In the genomic region with DNA sequence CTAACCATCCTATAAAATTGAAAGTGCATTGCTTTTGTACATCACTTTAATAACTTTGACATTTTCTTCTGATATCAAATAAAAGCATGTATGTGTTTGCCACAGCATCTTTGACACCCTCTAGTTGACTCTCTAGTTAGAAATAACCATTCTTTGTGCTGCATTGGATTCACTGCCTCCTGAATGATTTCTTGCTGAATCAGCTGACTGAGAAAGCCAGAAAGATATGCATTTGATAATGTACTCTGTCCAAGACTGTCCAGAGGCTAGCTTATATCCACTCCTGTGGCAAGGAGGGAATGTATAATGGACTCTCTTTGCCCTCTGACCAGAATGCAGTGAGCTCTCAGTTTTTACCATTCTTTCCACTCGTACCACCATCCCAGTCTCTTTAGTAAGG, we compare ENCODE assay signal across 19 cellular contexts. TPM values are rescaled to one million over a fixed set of nuclear protein-coding genes. Genes with fewer than 3 reads are reported as not detected.
DNase-seq lines count a peak whose midpoint lies in the region; ATAC-seq, FAIRE-seq and TF ChIP-seq lines count a peak whose summit lies in the region.
"Had no signal": no experiment of that assay in that cellular context is flagged by ENCODE, and none has a peak within 500 bp of the region (broad histone marks: within the 10 kb centered on the region; RNA-seq: fewer than 3 reads in every experiment).

No MANE protein-coding gene starts in this region.

- H3K27me3 ChIP-seq in HepG2 (ENCODE audit: control insufficient read depth in 1 of 2, insufficient read depth in 2 of 2, low read length in 2 of 2), result no peaks in the 10 kb centered on the region; a peak in 1 of 5 replicates
- no peaks in the 10 kb centered on the region for H3K27me3 ChIP-seq in right lobe of liver
- H3K27me3 ChIP-seq in CD8-positive, alpha-beta T cell (ENCODE audit: insufficient read depth, low read length), result no peaks in the 10 kb centered on the region
- H3K27me3 ChIP-seq: BLaER1 had no signal

- TF ChIP-seq POLR2A in HepG2 (IDR thresholded peaks at IDR 0.05; ENCODE audit: insufficient read depth in 1 of 2, low read depth in 2 of 2, low read length in 2 of 2), result no peak
- no peak for TF ChIP-seq POLR2A in right lobe of liver (IDR thresholded peaks at IDR 0.05)

- H2AFZ ChIP-seq in HepG2 (ENCODE audit: low read length), result no peak overlapping the region
- H2AFZ ChIP-seq: PC-9 had no signal

- H3K36me3 ChIP-seq in HepG2 (replicated peaks in 1 of 2; ENCODE audit: control insufficient read depth in 1 of 2, insufficient read depth in 2 of 2, low read length in 2 of 2) (peaks cover 9 to 54% of the 10 kb centered on the region in 2 experiments), right lobe of liver (peaks cover 0 to 38% (median 7%) of the 10 kb centered on the region in 4 donors)
- peaks cover 19% of the 10 kb centered on the region for H3K36me3 ChIP-seq in CD8-positive, alpha-beta T cell (ENCODE audit: insufficient read depth, low read length)

- in situ Hi-C loops in HepG2 (cut with HindIII; ENCODE audit: extremely low pct_ligation_motif_present, low pct_unique_long_range_greater_than_20kb), result no loop called here

- POLR2A ChIA-PET in HepG2 (lab: Yijun Ruan, JAX), result no interaction called here
- POLR2A ChIA-PET in CD8-positive, alpha-beta T cell (lab: Charles Lee), result no interaction called here

- no peak overlapping the region for H3K4me3 Mint-ChIP-seq in CD8-positive, alpha-beta T cell

- ATAC-seq in HepG2 (no peak), right lobe of liver (no peak), HG03378 (IDR thresholded peaks at IDR 0.05; ENCODE audit: unreplicated experiment) (no peak)
- ATAC-seq in CD8-positive, alpha-beta T cell, result no peak

- H3K4me2 ChIP-seq in HepG2 (ENCODE audit: low read depth, low read length), result no peak overlapping the region
- H3K4me2 ChIP-seq: BLaER1, KMS-11, PC-9 had no signal

- TF ChIP-seq CTCF in HepG2 (CRISPR knock-in tag; IDR thresholded peaks at IDR 0.05) (no peak), right lobe of liver (IDR thresholded peaks at IDR 0.05) (no peak), fibroblast of the aortic adventitia (IDR thresholded peaks at IDR 0.05; ENCODE audit: insufficient read depth, low read length) (no peak)
- TF ChIP-seq CTCF in CD8-positive, alpha-beta T cell (IDR thresholded peaks at IDR 0.05), result no peak

- DNase-seq in HepG2 (ENCODE audit: low spot score) (no peak), right lobe of liver (no peak), amniotic epithelial cell (ENCODE audit: low read depth) (peak; percentile 25), fibroblast of the aortic adventitia (ENCODE audit: low read depth) (peak; percentile 12), putamen (ENCODE audit: low spot score) (no peak)
- no peak for DNase-seq in CD8-positive, alpha-beta T cell
- DNase-seq: CD8-positive, alpha-beta memory T cell; NCI-H1436; NCI-H1930; NCI-H226; NCI-H524 treated with DMSO at 0.1 percent for 48 hours; PC-9; SIG-M5 had no signal

- peaks cover 69% of the 10 kb centered on the region for H3K79me2 ChIP-seq in HepG2 (ENCODE audit: insufficient read depth, low read length)

- WGBS in HepG2 (ENCODE audit: low lambda C conversion rate), result 100% methylated on average over 1 of the region's 1 CpG
- 82% methylated on average over 1 of the region's 1 CpG for WGBS in right lobe of liver (ENCODE audit: insufficient coverage, low coverage, low lambda C conversion rate, missing lambda C conversion rate)

- CTCF ChIA-PET in HepG2 (lab: Yijun Ruan, JAX; ENCODE audit: low intra/inter-chr PET ratio, low total read pairs), result no interaction called here
- CTCF ChIA-PET in CD8-positive, alpha-beta T cell (lab: Charles Lee), result no interaction called here

- H3K27me3 Mint-ChIP-seq in CD8-positive, alpha-beta T cell (ENCODE audit: low read depth), result no peaks in the 10 kb centered on the region
- H3K27me3 Mint-ChIP-seq: CD8-positive, alpha-beta memory T cell had no signal

- H3K4me1 Mint-ChIP-seq in CD8-positive, alpha-beta T cell (ENCODE audit: low read depth), result peaks cover 40% of the 10 kb centered on the region

- TF ChIP-seq EP300 in HepG2 (IDR thresholded peaks at IDR 0.05; ENCODE audit: low read depth in 2 of 2, low read length in 2 of 2), result no peak
- TF ChIP-seq EP300 in HepG2 (CRISPR knock-in tag; IDR thresholded peaks at IDR 0.05; ENCODE audit: borderline replicate concordance), result no peak

- no peak for FAIRE-seq in HepG2 (lab: Jason Lieb, UNC)
- FAIRE-seq: GM12892, GM18507, H1 had no signal

- no peak overlapping the region for H3K27ac Mint-ChIP-seq in CD8-positive, alpha-beta T cell
- H3K27ac Mint-ChIP-seq: CD8-positive, alpha-beta memory T cell had no signal

- H3K4me3 ChIP-seq in HepG2 (replicated peaks in 1 of 3; ENCODE audit: insufficient read depth in 1 of 3, low read depth in 2 of 3, low read length in 3 of 3), result no peak overlapping the region
- H3K4me3 ChIP-seq in right lobe of liver, result no peak overlapping the region
- no peak overlapping the region for H3K4me3 ChIP-seq in fibroblast of the aortic adventitia (ENCODE audit: low read depth, low read length)
- H3K4me3 ChIP-seq in CD8-positive, alpha-beta T cell (ENCODE audit: low read depth, low read length), result no peak overlapping the region
- H3K4me3 ChIP-seq: BLaER1, PC-9 had no signal

- H3K36me3 Mint-ChIP-seq in CD8-positive, alpha-beta T cell, result peaks cover 46% of the 10 kb centered on the region

- TF ChIP-seq RAD21 in HepG2 (CRISPR knock-in tag; IDR thresholded peaks at IDR 0.05), result no peak

- H3K27ac ChIP-seq in HepG2 (ENCODE audit: extremely low read length, insufficient read depth, low read length) (no peak overlapping the region), right lobe of liver (no peak overlapping the region)
- H3K27ac ChIP-seq in CD8-positive, alpha-beta T cell (ENCODE audit: low read depth, low read length), result no peak overlapping the region
- H3K27ac ChIP-seq: BLaER1, KMS-11, PC-9 had no signal

- H4K20me1 ChIP-seq in HepG2 (ENCODE audit: insufficient read depth, low read length), result peaks cover 27% of the 10 kb centered on the region

- no peaks in the 10 kb centered on the region for H3K9me3 ChIP-seq in HepG2 (ENCODE audit: low read length)
- H3K9me3 ChIP-seq in right lobe of liver, result no peaks in the 10 kb centered on the region
- no peaks in the 10 kb centered on the region for H3K9me3 ChIP-seq in CD8-positive, alpha-beta T cell (ENCODE audit: low read length)

- H3K4me1 ChIP-seq in HepG2 (ENCODE audit: insufficient read depth, low read length) (peaks cover 23% of the 10 kb centered on the region), right lobe of liver (peaks cover 0 to 6% (median 2%) of the 10 kb centered on the region in 4 donors)
- peaks cover 21% of the 10 kb centered on the region for H3K4me1 ChIP-seq in CD8-positive, alpha-beta T cell (ENCODE audit: insufficient read depth, low read length)

- no TSS peak for BruUV-seq in HepG2 (replicated peaks; lab: Mats Ljungman, UMichigan)

- H3K9ac ChIP-seq in HepG2 (ENCODE audit: insufficient read depth, low read depth, low read length), result no peak overlapping the region
- H3K9ac ChIP-seq: BLaER1, KMS-11 had no signal

- intact Hi-C loops in HepG2 (cut with micrococcal nuclease; ENCODE audit: unreplicated experiment) (no loop called here), right lobe of liver (cut with DNase I) (no loop called here)
- intact Hi-C loops in CD8-positive, alpha-beta T cell (cut with DNase I, micrococcal nuclease), result no loop called here

- H3K9me3 Mint-ChIP-seq in CD8-positive, alpha-beta T cell, result no peaks in the 10 kb centered on the region
- H3K9me3 Mint-ChIP-seq: CD8-positive, alpha-beta memory T cell had no signal

TF ChIP-seq in HepG2, 621 proteins besides CTCF, POLR2A, EP300 and RAD21 (continues in another document):
- TF ChIP-seq MED13 (CRISPR knock-in tag; IDR thresholded peaks at IDR 0.05), result no peak
- TF ChIP-seq, protein P1, sequence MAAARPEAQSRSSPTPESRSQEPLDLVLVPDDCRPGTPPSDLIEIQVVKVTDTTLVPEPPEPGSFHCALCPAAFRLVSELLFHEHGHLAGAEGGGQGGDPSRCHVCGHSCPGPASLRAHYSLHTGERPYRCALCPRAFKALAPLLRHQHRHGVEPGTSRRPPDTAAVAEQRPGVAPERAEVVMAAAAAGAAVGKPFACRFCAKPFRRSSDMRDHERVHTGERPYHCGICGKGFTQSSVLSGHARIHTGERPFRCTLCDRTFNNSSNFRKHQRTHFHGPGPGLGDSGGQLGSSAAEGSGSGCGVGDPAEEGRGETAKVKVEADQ (CRISPR knock-in tag; IDR thresholded peaks at IDR 0.05; ENCODE audit: borderline replicate concordance), result no peak

RNA-seq across cellular contexts. Expression of a gene that starts 6.2 kb away (rescaled TPM):
- 161 and 241 TPM in 2 replicates for total RNA-seq in HepG2 (2016; rRNA removed; fragmentation: Illumina TruSeq; extraction: Trizol)
- total RNA-seq in HepG2 (2016; cell fraction: cytosol; rRNA removed; fragmentation: Illumina TruSeq; extraction: Trizol; ENCODE audit: low read depth), result 38.6 and 40.4 TPM in 2 replicates
- total RNA-seq in HepG2 (2016; cell fraction: insoluble cytoplasmic fraction; rRNA removed; fragmentation: Illumina TruSeq; extraction: Trizol), result 161 and 257 TPM in 2 replicates
- 56.4 and 65.8 TPM in 2 replicates for total RNA-seq in HepG2 (2016; cell fraction: membrane; rRNA removed; fragmentation: Illumina TruSeq; extraction: Trizol)
- 55.2 and 56.4 TPM in 2 replicates for total RNA-seq in HepG2 (2016; cell fraction: nucleus; rRNA removed; fragmentation: Illumina TruSeq; extraction: Trizol)
- 129 and 162 TPM in 2 replicates for polyA plus RNA-seq in HepG2 (2011; rRNA removed)
- polyA plus RNA-seq in HepG2 (2011; cell fraction: cytosol; rRNA removed), result 136 and 191 TPM in 2 replicates
- 38.0 and 51.7 TPM in 2 replicates for polyA plus RNA-seq in HepG2 (2011; cell fraction: nucleus; rRNA removed)
- polyA plus RNA-seq in HepG2 (2012), result 191 and 216 TPM in 2 replicates
- 53.8 and 54.2 TPM in 2 replicates for polyA plus RNA-seq in HepG2 (2016; cell fraction: cytosol; fragmentation: Illumina TruSeq; extraction: Trizol; ENCODE audit: low read depth)
- polyA plus RNA-seq in HepG2 (2016; cell fraction: insoluble cytoplasmic fraction; fragmentation: Illumina TruSeq; extraction: Trizol; ENCODE audit: low read depth), result 276 and 303 TPM in 2 replicates
- 66.0 and 70.6 TPM in 2 replicates for polyA plus RNA-seq in HepG2 (2016; cell fraction: membrane; fragmentation: Illumina TruSeq; extraction: Trizol; ENCODE audit: low read depth)
- 89.0 and 94.4 TPM in 2 replicates for polyA plus RNA-seq in HepG2 (2016; cell fraction: nucleus; fragmentation: Illumina TruSeq; extraction: Trizol; ENCODE audit: insufficient read depth, low read depth)
- polyA minus RNA-seq in HepG2 (2011; rRNA and poly(A)+ RNA removed; ENCODE audit: low replicate concordance), result 35.4 and 66.3 TPM in 2 replicates
- 50.0 and 53.6 TPM in 2 replicates for polyA minus RNA-seq in HepG2 (2011; cell fraction: cytosol; rRNA and poly(A)+ RNA removed)
- polyA minus RNA-seq in HepG2 (2011; cell fraction: nucleus; rRNA and poly(A)+ RNA removed), result 22.3 and 27.0 TPM in 2 replicates
- total RNA-seq in right lobe of liver, result 100 to 1,000 TPM in 1 of 6 experiments, 10 to 100 TPM in 5; 50.3 to 110 (median 81.6) TPM
- 84.5 and 218 TPM in 2 replicates for total RNA-seq in fibroblast of the aortic adventitia (ENCODE audit: low replicate concordance)
- 10 to 100 TPM; 85.9 to 88.3 TPM for total RNA-seq in CD8-positive, alpha-beta T cell

Comparison
In these comparisons a context has a peak if more than half of its experiments do, and no peak if none do; other contexts are left out.
1. DNase-seq: peak in amniotic epithelial cell (single experiment) and fibroblast of the aortic adventitia (single experiment); none in HepG2 (single experiment), right lobe of liver (0 of 3), putamen (single experiment) and CD8-positive, alpha-beta T cell (0 of 7).